ENCODE assay signal across 17 cellular contexts in the genomic region with DNA sequence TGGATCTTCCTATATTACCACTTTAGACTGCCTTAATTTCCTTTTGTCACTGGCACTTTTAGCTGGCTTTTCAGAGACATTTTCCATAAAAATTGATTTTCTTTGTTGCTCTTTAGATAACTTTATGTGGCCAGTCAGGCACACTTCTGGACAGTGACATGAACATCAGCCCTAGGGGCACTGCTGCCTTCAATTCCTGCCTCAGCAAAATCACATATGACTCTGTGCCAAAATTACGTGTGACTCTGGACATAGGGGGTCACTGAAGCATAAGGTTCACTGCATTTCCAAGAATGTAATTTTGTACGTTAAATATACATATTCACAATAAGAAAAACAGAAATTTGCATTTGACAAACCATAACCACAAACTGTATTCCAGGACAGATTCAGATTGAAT.
DNase-seq lines count a peak whose midpoint lies in the region; ATAC-seq lines count a peak whose summit lies in the region.
"Had no signal": no experiment of that assay in that cellular context is flagged by ENCODE, and none has a peak within 500 bp of the region (broad histone marks: within the 10 kb centered on the region; RNA-seq: fewer than 3 reads in every experiment).

No MANE protein-coding gene starts in this region.

- no peak overlapping the region for H3K4me3 Mint-ChIP-seq in activated CD4-positive, alpha-beta memory T cell treated with anti-CD3 and anti-CD28 coated beads, Interleukin-2, amount 10 ng/mL, durations not matched to agents 7 days and 5 days
- H3K4me3 Mint-ChIP-seq: activated T-helper 17 cell treated with anti-CD3 and anti-CD28 coated beads, Interleukin-2, amount 50 U/mL, for 72 hours; CD14-positive monocyte; T-helper 2 cell treated with Interferon-gamma antibody and Interleukin-4, amounts not matched to agents 5 μg/mL and 100 μg/mL, for 36 hours had no signal

- H3K36me3 Mint-ChIP-seq in activated CD4-positive, alpha-beta memory T cell treated with anti-CD3 and anti-CD28 coated beads, Interleukin-2, amount 10 ng/mL, durations not matched to agents 7 days and 5 days (ENCODE audit: low read depth) = peaks cover 32% of the 10 kb centered on the region

- no peaks in the 10 kb centered on the region for H3K9me3 ChIP-seq in iPS-18a (ENCODE audit: control insufficient read depth, low read depth, low read length)
- H3K9me3 ChIP-seq: Peyer's patch, thoracic aorta had no signal

- no peaks in the 10 kb centered on the region for H3K27me3 Mint-ChIP-seq in activated CD4-positive, alpha-beta memory T cell treated with anti-CD3 and anti-CD28 coated beads, Interleukin-2, amount 10 ng/mL, durations not matched to agents 7 days and 5 days
- H3K27me3 Mint-ChIP-seq: activated T-helper 17 cell treated with anti-CD3 and anti-CD28 coated beads, Interleukin-2, amount 50 U/mL, for 72 hours had no signal

- CTCF ChIA-PET in activated CD4-positive, alpha-beta memory T cell treated with anti-CD3 and anti-CD28 coated beads, Interleukin-2, amount 10 ng/mL, durations not matched to agents 7 days and 5 days (lab: Charles Lee) = no interaction called here

- H3K4me1 ChIP-seq in iPS-18a (ENCODE audit: control insufficient read depth, low read depth, low read length) = peaks cover 9% of the 10 kb centered on the region
- H3K4me1 ChIP-seq: Peyer's patch had no signal

- no peak overlapping the region for H3K27ac Mint-ChIP-seq in activated CD4-positive, alpha-beta memory T cell treated with anti-CD3 and anti-CD28 coated beads, Interleukin-2, amount 10 ng/mL, durations not matched to agents 7 days and 5 days
- H3K27ac Mint-ChIP-seq: activated T-helper 17 cell treated with anti-CD3 and anti-CD28 coated beads, Interleukin-2, amount 50 U/mL, for 72 hours; T-helper 2 cell treated with Interferon-gamma antibody and Interleukin-4, amounts not matched to agents 5 μg/mL and 100 μg/mL, for 36 hours had no signal

- no peak for DNase-seq in activated T-cell treated with anti-CD3 and anti-CD28 coated beads for 4 hours
- DNase-seq in DMS79 (lab: John Stamatoyannopoulos, UW) = no peak
- no peak for DNase-seq in activated CD4-positive, alpha-beta memory T cell treated with anti-CD3 and anti-CD28 coated beads, Interleukin-2, amount 10 ng/mL, durations not matched to agents 7 days and 5 days
- no peak for DNase-seq in HPDE6-E6E7 (ENCODE audit: extremely low spot score)
- DNase-seq: activated CD4-positive, alpha-beta T cell treated with anti-CD3 and anti-CD28 coated beads, Interleukin-2, amount 50 U/mL, for 1 hour; aorta; dorsolateral prefrontal cortex; NCI-H2227 treated with DMSO at 0.1 percent for 48 hours; Peyer's patch had no signal

- H3K27me3 ChIP-seq in iPS-18a (ENCODE audit: control insufficient read depth, insufficient read depth, low read length) = no peaks in the 10 kb centered on the region
- H3K27me3 ChIP-seq: dorsolateral prefrontal cortex, Peyer's patch had no signal

- no peak overlapping the region for H3K9ac ChIP-seq in iPS-18a (ENCODE audit: low read length)

- no peaks in the 10 kb centered on the region for H3K9me3 Mint-ChIP-seq in activated CD4-positive, alpha-beta memory T cell treated with anti-CD3 and anti-CD28 coated beads, Interleukin-2, amount 10 ng/mL, durations not matched to agents 7 days and 5 days
- H3K9me3 Mint-ChIP-seq: activated T-helper 17 cell treated with anti-CD3 and anti-CD28 coated beads, Interleukin-2, amount 50 U/mL, for 72 hours; CD14-positive monocyte; T-helper 2 cell treated with Interferon-gamma antibody and Interleukin-4, amounts not matched to agents 5 μg/mL and 100 μg/mL, for 36 hours had no signal

- H3K27ac ChIP-seq in iPS-18a (ENCODE audit: low read length) = peak overlapping the region; percentile 64
- H3K27ac ChIP-seq: dorsolateral prefrontal cortex, Peyer's patch, thoracic aorta had no signal

- peaks cover 43% of the 10 kb centered on the region for H3K36me3 ChIP-seq in iPS-18a (ENCODE audit: control insufficient read depth, low read depth, low read length)

- H3K4me3 ChIP-seq in iPS-18a (ENCODE audit: low read length) = no peak overlapping the region
- H3K4me3 ChIP-seq: dorsolateral prefrontal cortex, Peyer's patch, thoracic aorta had no signal

- POLR2A ChIA-PET in activated CD4-positive, alpha-beta memory T cell treated with anti-CD3 and anti-CD28 coated beads, Interleukin-2, amount 10 ng/mL, durations not matched to agents 7 days and 5 days (lab: Charles Lee) = no interaction called here

- peak; percentile 46 for ATAC-seq in GM18909 (IDR thresholded peaks at IDR 0.05; ENCODE audit: poor library complexity, unreplicated experiment)
- ATAC-seq in GM21786 (IDR thresholded peaks at IDR 0.05; ENCODE audit: unreplicated experiment) = peak; percentile 29
- ATAC-seq in HG03095 (IDR thresholded peaks at IDR 0.05; ENCODE audit: unreplicated experiment) = peak; percentile 25
- ATAC-seq: activated T-helper 17 cell treated with anti-CD3 and anti-CD28 coated beads, Interleukin-2, amount 50 U/mL, for 72 hours had no signal

- no peaks in the 10 kb centered on the region for H3K4me1 Mint-ChIP-seq in activated CD4-positive, alpha-beta memory T cell treated with anti-CD3 and anti-CD28 coated beads, Interleukin-2, amount 10 ng/mL, durations not matched to agents 7 days and 5 days
- H3K4me1 Mint-ChIP-seq: activated T-helper 17 cell treated with anti-CD3 and anti-CD28 coated beads, Interleukin-2, amount 50 U/mL, for 72 hours had no signal
